8 cellular contexts compared by ENCODE assay signal in genomic region chr6:113995632-113996031, GRCh38. TPM values are rescaled to one million over a fixed set of nuclear protein-coding genes. Genes with fewer than 3 reads are reported as not detected.
DNase-seq lines count a peak whose midpoint lies in the region; ATAC-seq, FAIRE-seq and TF ChIP-seq lines count a peak whose summit lies in the region.

No MANE protein-coding gene starts in this region.

- 6% methylated on average over 4 of the region's 4 CpGs for WGBS in hepatocyte (ENCODE audit: low lambda C conversion rate, missing lambda C conversion rate)

- DNase-seq in AG08396 (ENCODE audit: low spot score), result peak; percentile 77
- DNase-seq in LoVo (ENCODE audit: low spot score), result peak; percentile 56
- DNase-seq in hepatocyte (ENCODE audit: low spot score), result peak; percentile 81
- DNase-seq in activated CD4-positive, CD25-positive, alpha-beta regulatory T cell (lab: John Stamatoyannopoulos, UW), result no peak
- DNase-seq in GM12892 (ENCODE audit: insufficient read length), result no peak

- ATAC-seq in GM19035 (IDR thresholded peaks at IDR 0.05; ENCODE audit: unreplicated experiment), result no peak

- H4K20me1 ChIP-seq in hepatocyte (ENCODE audit: insufficient read depth, poor library complexity, severe bottlenecking), result no peaks in the 10 kb centered on the region

- H3K36me3 ChIP-seq in hepatocyte (replicated peaks; ENCODE audit: insufficient read depth, low read depth), result no peaks in the 10 kb centered on the region

- peak overlapping the region; percentile 0 for H3K4me2 ChIP-seq in hepatocyte

- H3K4me1 ChIP-seq in hepatocyte (ENCODE audit: insufficient read depth), result no peaks in the 10 kb centered on the region

- no peaks in the 10 kb centered on the region for H3K27me3 ChIP-seq in hepatocyte

- no peaks in the 10 kb centered on the region for H3K79me2 ChIP-seq in hepatocyte

- no peak for TF ChIP-seq CTCF in VCaP (conservative IDR thresholded peaks at IDR 0.05)
- peak; percentile 13 for TF ChIP-seq CTCF in hepatocyte (IDR thresholded peaks at IDR 0.05; ENCODE audit: poor library complexity)

- H2AFZ ChIP-seq in hepatocyte, result no peak overlapping the region

- no peaks in the 10 kb centered on the region for H3K9me3 ChIP-seq in hepatocyte (ENCODE audit: low read depth)

- no peak for FAIRE-seq in GM12892 (lab: Jason Lieb, UNC)

- no peak overlapping the region for H3K4me3 ChIP-seq in hepatocyte

- TF ChIP-seq POLR2A in GM12892 (IDR thresholded peaks at IDR 0.05; ENCODE audit: low read depth, low read length), result no peak

- peak overlapping the region; percentile 73 for H3K27ac ChIP-seq in VCaP
- H3K27ac ChIP-seq in hepatocyte, result peak overlapping the region; percentile 70
- H3K27ac ChIP-seq in temporal lobe (ENCODE audit: low read depth, low read length), result peak overlapping the region; percentile 90

- no peaks in the 10 kb centered on the region for H3K9me2 ChIP-seq in hepatocyte (replicated peaks; ENCODE audit: insufficient read depth)

RNA-seq across cellular contexts. Expression of gene HDAC2, which starts 24.7 kb away (rescaled TPM):
- total RNA-seq in hepatocyte (139 and 148 TPM in 2 replicates), temporal lobe (235 TPM)
- 147 and 173 TPM in 2 replicates for polyA plus RNA-seq in hepatocyte
- polyA plus RNA-seq in GM12892 (2012; ENCODE audit: missing spikeins), result 103 TPM

Comparison
In these comparisons a context has a peak if more than half of its experiments do, and no peak if none do; other contexts are left out.
1. DNase-seq: peak in AG08396 (single experiment), LoVo (single experiment) and hepatocyte (single experiment); none in activated CD4-positive, CD25-positive, alpha-beta regulatory T cell (0 of 4) and GM12892 (single experiment).
2. Peak in every context shown above with its lines, with median percentiles within 50 percentile points of each other: H3K27ac ChIP-seq.